2 cellular contexts compared by ENCODE assay signal in genomic region chr5:180171568-180172094, GRCh38.
A peak's percentile ranks its signal among the peaks of the same experiment; 100 is the strongest.
TF ChIP-seq lines count a peak whose summit lies in the region.

No MANE protein-coding gene starts in this region.

TF ChIP-seq in IMR-90, 13 proteins besides CTCF, POLR2A, EP300 and RAD21:
- TF ChIP-seq RCOR1 (IDR thresholded peaks at IDR 0.05; ENCODE audit: insufficient replicate concordance, low read length) (no peak), RFX5 (IDR thresholded peaks at IDR 0.05; ENCODE audit: low read depth, low read length) (no peak), CEBPB (IDR thresholded peaks at IDR 0.05; ENCODE audit: low read depth, low read length) (no peak), USF2 (IDR thresholded peaks at IDR 0.05; ENCODE audit: low read depth, low read length) (no peak), MAZ (IDR thresholded peaks at IDR 0.05; ENCODE audit: borderline replicate concordance, low read depth, low read length) (no peak), BHLHE40 (IDR thresholded peaks at IDR 0.05; ENCODE audit: low read depth, low read length) (no peak), MAFK (IDR thresholded peaks at IDR 0.05; ENCODE audit: low read depth, low read length) (no peak), NFE2L2 (IDR thresholded peaks at IDR 0.05; ENCODE audit: low read depth, low read length) (no peak), FOS (IDR thresholded peaks at IDR 0.05; ENCODE audit: low read depth, low read length) (no peak), MXI1 (IDR thresholded peaks at IDR 0.05; ENCODE audit: borderline replicate concordance, low read depth, low read length) (no peak), CHD1 (IDR thresholded peaks at IDR 0.05; ENCODE audit: low read depth, low read length) (no peak), SMC3 (IDR thresholded peaks at IDR 0.05; ENCODE audit: low read depth, low read length) (no peak)
- TF ChIP-seq, protein P1, sequence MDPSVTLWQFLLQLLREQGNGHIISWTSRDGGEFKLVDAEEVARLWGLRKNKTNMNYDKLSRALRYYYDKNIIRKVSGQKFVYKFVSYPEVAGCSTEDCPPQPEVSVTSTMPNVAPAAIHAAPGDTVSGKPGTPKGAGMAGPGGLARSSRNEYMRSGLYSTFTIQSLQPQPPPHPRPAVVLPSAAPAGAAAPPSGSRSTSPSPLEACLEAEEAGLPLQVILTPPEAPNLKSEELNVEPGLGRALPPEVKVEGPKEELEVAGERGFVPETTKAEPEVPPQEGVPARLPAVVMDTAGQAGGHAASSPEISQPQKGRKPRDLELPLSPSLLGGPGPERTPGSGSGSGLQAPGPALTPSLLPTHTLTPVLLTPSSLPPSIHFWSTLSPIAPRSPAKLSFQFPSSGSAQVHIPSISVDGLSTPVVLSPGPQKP (IDR thresholded peaks at IDR 0.05; ENCODE audit: borderline replicate concordance, low read depth, low read length): no peak

TF ChIP-seq in K562, 482 proteins besides CTCF, POLR2A, EP300 and RAD21:
- 0 out of 2 replicates have a peak, but pooled peaks have one; percentile 29 for TF ChIP-seq BCOR (IDR thresholded peaks at IDR 0.05)
- no peak for TF ChIP-seq ZSCAN29 (IDR thresholded peaks at IDR 0.05)
